In genomic region chr16:76947694-76948093, GRCh38 we compare ENCODE assay signal across 17 cellular contexts.
DNase-seq lines count a peak whose midpoint lies in the region; ATAC-seq and TF ChIP-seq lines count a peak whose summit lies in the region.
"Had no signal": no experiment of that assay in that cellular context is flagged by ENCODE, and none has a peak within 500 bp of the region (broad histone marks: within the 10 kb centered on the region; RNA-seq: fewer than 3 reads in every experiment).

No MANE protein-coding gene starts in this region.

- H3K36me3 ChIP-seq in right atrium auricular region: no peaks in the 10 kb centered on the region
- H3K36me3 ChIP-seq in mesendoderm (ENCODE audit: control insufficient read depth, insufficient read depth, low read length): no peaks in the 10 kb centered on the region

- H3K4me3 Mint-ChIP-seq in T-helper 17 cell: no peak overlapping the region
- H3K4me3 Mint-ChIP-seq: B cell; CD4-positive, alpha-beta memory T cell; GM23338 had no signal

- H3K79me2 ChIP-seq in mesendoderm (ENCODE audit: control insufficient read depth, insufficient read depth, low read length): no peaks in the 10 kb centered on the region

- no peak for TF ChIP-seq CTCF in right atrium auricular region (IDR thresholded peaks at IDR 0.05)

- H3K79me1 ChIP-seq in mesendoderm (ENCODE audit: low read length): no peaks in the 10 kb centered on the region

- H3K4me1 ChIP-seq in right atrium auricular region (peaks cover 0 to 16% of the 10 kb centered on the region in 2 donors), mesendoderm (ENCODE audit: control insufficient read depth, low read depth, low read length) (no peaks in the 10 kb centered on the region)

- no peak overlapping the region for H3K27ac Mint-ChIP-seq in T-helper 17 cell
- H3K27ac Mint-ChIP-seq: B cell; CD4-positive, alpha-beta memory T cell had no signal

- no peaks in the 10 kb centered on the region for H3K27me3 ChIP-seq in right atrium auricular region
- no peaks in the 10 kb centered on the region for H3K27me3 ChIP-seq in mesendoderm (ENCODE audit: insufficient read depth, low read length, poor library complexity)

- no peak overlapping the region for H3K23ac ChIP-seq in mesendoderm (ENCODE audit: low read length)

- H2BK5ac ChIP-seq in mesendoderm (ENCODE audit: low read length): no peak overlapping the region

- H3K9me3 ChIP-seq in right atrium auricular region: no peaks in the 10 kb centered on the region
- H3K9me3 ChIP-seq in T-helper 17 cell (ENCODE audit: control insufficient read depth, low read length, poor library complexity, severe bottlenecking): no peaks in the 10 kb centered on the region

- no peaks in the 10 kb centered on the region for H3K27me3 Mint-ChIP-seq in T-helper 17 cell
- H3K27me3 Mint-ChIP-seq: B cell had no signal

- no peak overlapping the region for H4K8ac ChIP-seq in mesendoderm (ENCODE audit: low read depth, low read length)

- no peak overlapping the region for H3K4me2 ChIP-seq in mesendoderm (ENCODE audit: low read length)
- H3K4me2 ChIP-seq: GM23338 had no signal

- H3K4me3 ChIP-seq in right atrium auricular region: no peak overlapping the region
- no peak overlapping the region for H3K4me3 ChIP-seq in mesendoderm (ENCODE audit: low read length)
- H3K4me3 ChIP-seq: GM23338 had no signal

- no peak overlapping the region for H2AK5ac ChIP-seq in mesendoderm (ENCODE audit: low read length)

- no peaks in the 10 kb centered on the region for H3K4me1 Mint-ChIP-seq in T-helper 17 cell
- H3K4me1 Mint-ChIP-seq: B cell; CD4-positive, alpha-beta memory T cell had no signal

- peak overlapping the region; percentile 25 for H2BK15ac ChIP-seq in mesendoderm (replicated peaks; ENCODE audit: low read depth)

- H3K27ac ChIP-seq in right atrium auricular region (no peak overlapping the region), mesendoderm (ENCODE audit: low read depth, low read length) (no peak overlapping the region)
- H3K27ac ChIP-seq: HL-60 had no signal

- no peak overlapping the region for H3K18ac ChIP-seq in mesendoderm (ENCODE audit: low read length)

- no CpG with 5 or more reads among the region's 3 CpGs for WGBS in mesendoderm (ENCODE audit: extremely low coverage, insufficient coverage, low lambda C conversion rate)

- H3K4ac ChIP-seq in mesendoderm (ENCODE audit: low read depth, low read length): no peak overlapping the region

- H2BK120ac ChIP-seq in mesendoderm (ENCODE audit: low read depth, low read length): no peak overlapping the region

- ATAC-seq in left ventricle myocardium superior (peak; percentile 26), T-helper 17 cell (no peak)
- ATAC-seq: GM23338 had no signal

- no peaks in the 10 kb centered on the region for H3K36me3 Mint-ChIP-seq in T-helper 17 cell (ENCODE audit: low read depth)
- H3K36me3 Mint-ChIP-seq: CD4-positive, alpha-beta memory T cell had no signal

- DNase-seq in left ventricle myocardium superior (no peak), right atrium auricular region (ENCODE audit: low spot score) (no peak), astrocyte of the hippocampus (ENCODE audit: low read depth, low spot score) (peak; percentile 9), mesendoderm (no peak), activated T-cell treated with anti-CD3 and anti-CD28 coated beads for 4 hours (no peak), NCI-H82 (lab: John Stamatoyannopoulos, UW) (no peak), T-helper 17 cell (no peak)
- no peak for DNase-seq in activated CD4-positive, alpha-beta T cell treated with anti-CD3 and anti-CD28 coated beads for 1 hour
- DNase-seq: ACHN; CD4-positive, alpha-beta memory T cell; DND-41; NCI-H1436 treated with DMSO at 0.1 percent for 48 hours; NCI-H774; RPMI8226 had no signal

- no peak overlapping the region for H3K9ac ChIP-seq in mesendoderm (ENCODE audit: low read length)

- H4K5ac ChIP-seq in mesendoderm (ENCODE audit: low read length): no peak overlapping the region

- intact Hi-C loops in left ventricle myocardium superior (cut with micrococcal nuclease): no loop called here

- no peak overlapping the region for H3K56ac ChIP-seq in mesendoderm (ENCODE audit: low read length)
